ENCODE assay signal across 8 cellular contexts in genomic region chr6:30556006-30556713, GRCh38. TPM values are rescaled to one million over a fixed set of nuclear protein-coding genes. Genes with fewer than 3 reads are reported as not detected.
DNase-seq lines count a peak whose midpoint lies in the region; ATAC-seq and TF ChIP-seq lines count a peak whose summit lies in the region.

GNL1 (minus strand) TSS chr6:30556489; CDS start chr6:30556203, 286 bp downstream.

- peak; percentile 87 for DNase-seq in AG10803 (ENCODE audit: low read depth)
- DNase-seq in NCI-H460 (ENCODE audit: extremely low read depth, low read depth): peak; percentile 80
- DNase-seq in activated CD4-positive, alpha-beta T cell treated with anti-CD3 and anti-CD28 coated beads for 24 hours (ENCODE audit: low read depth in 2 of 2): peak; percentile 99
- peak; percentile 94 for DNase-seq in cerebellum (ENCODE audit: low spot score)
- peak; percentile 81 for DNase-seq in kidney glomerular epithelial cell (lab: John Stamatoyannopoulos, UW)
- DNase-seq in stimulated activated CD4-positive, alpha-beta T cell treated with anti-CD3 and anti-CD28 coated beads, Interleukin-1b, Interleukin-23, amount 100 ng/mL, for 24 hours (ENCODE audit: low read depth in 4 of 4, low spot score in 1 of 4): peak; percentile 97 to 99 (median 98)

- H3K4me3 ChIP-seq in AG10803 (ENCODE audit: low read length): peak within 1 kb of the TSS; percentile 95

- peak; percentile 62 for ATAC-seq in GM19043 (IDR thresholded peaks at IDR 0.05; ENCODE audit: low read depth, unreplicated experiment)
- peak; percentile 85 for ATAC-seq in HG03354 (IDR thresholded peaks at IDR 0.05; ENCODE audit: poor library complexity, severe bottlenecking, unreplicated experiment)

- TF ChIP-seq CTCF in AG10803 (conservative IDR thresholded peaks at IDR 0.05; ENCODE audit: low read length): no peak

RNA-seq across cellular contexts. Expression of gene GNL1, which starts in this region (rescaled TPM):
- total RNA-seq in NCI-H460 (2014; rRNA removed; shearing (Covaris generic)): 19.2 and 21.4 TPM in 2 replicates
- 23.9 and 24.4 TPM in 2 replicates for polyA plus RNA-seq in NCI-H460 (2014; cell fraction: nucleus; rRNA removed)
- total RNA-seq in cerebellum: 33.2 TPM

Comparison
In these comparisons a context has a peak if more than half of its experiments do, and no peak if none do; other contexts are left out.
1. Peak in every context shown above with its lines: DNase-seq, ATAC-seq and H3K4me3 ChIP-seq.